22 cellular contexts compared by ENCODE assay signal in the genomic region with DNA sequence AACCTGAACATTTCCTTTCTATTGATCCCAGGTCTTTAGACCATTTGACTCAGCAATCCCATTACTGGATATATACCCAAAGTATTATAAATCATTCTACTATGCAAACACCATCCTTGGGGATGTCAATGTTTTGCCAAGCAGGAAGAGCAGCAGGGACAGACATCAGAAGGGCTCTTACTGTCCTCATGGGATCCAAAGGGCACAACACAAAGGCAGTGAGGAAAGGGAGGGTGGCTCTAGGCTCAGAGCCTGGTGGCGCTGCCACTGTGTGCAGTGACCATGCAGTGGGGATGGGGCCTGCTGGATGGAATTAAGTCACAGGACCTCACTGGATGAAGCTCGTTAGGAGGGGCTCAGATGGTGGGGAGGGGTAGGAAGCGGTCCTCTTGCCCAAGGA. TPM values are rescaled to one million over a fixed set of nuclear protein-coding genes. Genes with fewer than 3 reads are reported as not detected.
"Had no signal": no experiment of that assay in that cellular context is flagged by ENCODE, and none has a peak within 500 bp of the region (broad histone marks: within the 10 kb centered on the region; RNA-seq: fewer than 3 reads in every experiment).

No MANE protein-coding gene starts in this region.

- H3K27ac Mint-ChIP-seq: activated naive CD8-positive, alpha-beta T cell treated with anti-CD3 and anti-CD28 coated beads for 36 hours; activated T-helper 17 cell treated with anti-CD3 and anti-CD28 coated beads, Interleukin-2, amount 50 U/mL, for 72 hours; mesothelial cell of epicardium; nephron progenitor cell; stimulated activated naive B cell treated with anti-CD40 and anti-IgM and Interleukin-4, amounts not matched to agents 10 μg/mL and 1 μg/mL and 100 μg/mL, for 72 hours; T-helper 17 cell had no signal

- H3K27ac ChIP-seq: lower lobe of right lung, thoracic aorta, upper lobe of right lung, VCaP had no signal

- DNase-seq: activated CD4-positive, alpha-beta T cell treated with anti-CD3 and anti-CD28 coated beads, Interleukin-2, amount 50 U/mL, for 48 hours; activated naive CD4-positive, alpha-beta T cell; activated naive CD8-positive, alpha-beta T cell treated with anti-CD3 and anti-CD28 coated beads for 36 hours; activated T-cell treated with anti-CD3 and anti-CD28 coated beads for 4 hours; amygdala; caudate nucleus; erythroblast; foreskin melanocyte; glutamatergic neuron; hippocampal formation; islet precursor cell; lower lobe of right lung; nephron progenitor cell; occipital lobe; posterior cingulate gyrus; stimulated activated naive B cell treated with anti-CD40 and anti-IgM and Interleukin-4, amounts not matched to agents 10 μg/mL and 1 μg/mL and 100 μg/mL, for 72 hours; T-helper 17 cell; upper lobe of right lung had no signal

- H3K9me3 ChIP-seq: lower lobe of right lung, thoracic aorta, upper lobe of right lung had no signal

- H3K9me3 Mint-ChIP-seq: activated naive CD8-positive, alpha-beta T cell treated with anti-CD3 and anti-CD28 coated beads for 36 hours; nephron progenitor cell; stimulated activated naive B cell treated with anti-CD40 and anti-IgM and Interleukin-4, amounts not matched to agents 10 μg/mL and 1 μg/mL and 100 μg/mL, for 72 hours had no signal

- H3K27me3 ChIP-seq: upper lobe of right lung had no signal

- H3K4me3 Mint-ChIP-seq: activated naive CD8-positive, alpha-beta T cell treated with anti-CD3 and anti-CD28 coated beads for 36 hours; activated T-helper 17 cell treated with anti-CD3 and anti-CD28 coated beads, Interleukin-2, amount 50 U/mL, for 72 hours; mesothelial cell of epicardium; nephron progenitor cell; stimulated activated naive B cell treated with anti-CD40 and anti-IgM and Interleukin-4, amounts not matched to agents 10 μg/mL and 1 μg/mL and 100 μg/mL, for 72 hours; T-helper 17 cell had no signal

- H3K36me3 ChIP-seq: lower lobe of right lung, thoracic aorta, upper lobe of right lung had no signal

- H3K4me3 ChIP-seq: lower lobe of right lung, thoracic aorta, upper lobe of right lung had no signal

- H3K36me3 Mint-ChIP-seq: activated naive CD8-positive, alpha-beta T cell treated with anti-CD3 and anti-CD28 coated beads for 36 hours; mesothelial cell of epicardium; stimulated activated naive B cell treated with anti-CD40 and anti-IgM and Interleukin-4, amounts not matched to agents 10 μg/mL and 1 μg/mL and 100 μg/mL, for 72 hours had no signal

- ATAC-seq: activated T-helper 17 cell treated with anti-CD3 and anti-CD28 coated beads, Interleukin-2, amount 50 U/mL, for 72 hours; lower lobe of right lung; stimulated activated naive B cell treated with anti-CD40 and anti-IgM and Interleukin-4, amounts not matched to agents 10 μg/mL and 1 μg/mL and 100 μg/mL, for 72 hours; T-helper 17 cell; upper lobe of right lung had no signal

RNA-seq across cellular contexts. Expression of a gene that starts 12.6 kb away (rescaled TPM):
- total RNA-seq: activated naive CD8-positive, alpha-beta T cell treated with anti-CD3 and anti-CD28 coated beads for 36 hours; activated T-helper 17 cell treated with anti-CD3 and anti-CD28 coated beads, Interleukin-2, amount 50 U/mL, for 72 hours; T-helper 17 cell had no signal
